In the genomic region with DNA sequence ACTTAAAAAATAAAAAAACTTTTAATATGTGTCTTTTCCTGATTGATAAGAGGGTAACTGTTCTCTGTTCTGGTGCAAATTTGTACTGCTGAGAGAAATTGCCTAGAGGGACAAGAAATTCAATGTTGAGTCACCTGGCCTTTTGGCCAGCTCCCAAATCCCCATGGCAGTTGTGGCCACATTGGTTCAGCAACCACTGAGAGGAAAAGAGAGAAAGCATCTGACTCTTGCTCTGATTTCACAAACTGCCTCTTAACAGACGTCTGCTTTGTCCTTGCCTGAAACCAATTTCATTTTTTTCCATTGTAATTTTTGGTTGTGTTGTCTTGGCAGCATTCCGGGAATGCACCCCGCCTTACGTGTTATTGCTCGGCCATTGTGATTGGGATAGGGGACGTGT, we compare ENCODE assay signal across 10 cellular contexts. TPM values are rescaled to one million over a fixed set of nuclear protein-coding genes. Genes with fewer than 3 reads are reported as not detected.
DNase-seq lines count a peak whose midpoint lies in the region; ATAC-seq lines count a peak whose summit lies in the region.
"Had no signal": no experiment of that assay in that cellular context is flagged by ENCODE, and none has a peak within 500 bp of the region (broad histone marks: within the 10 kb centered on the region; RNA-seq: fewer than 3 reads in every experiment).

No MANE protein-coding gene starts in this region.

- no peak overlapping the region for H3K27ac ChIP-seq in BLaER1
- H3K27ac ChIP-seq in CD8-positive, alpha-beta memory T cell (ENCODE audit: low read depth, low read length), result no peak overlapping the region

- no peaks in the 10 kb centered on the region for H3K9me3 ChIP-seq in BLaER1
- no peaks in the 10 kb centered on the region for H3K9me3 ChIP-seq in CD8-positive, alpha-beta memory T cell (ENCODE audit: low read length)

- H3K36me3 ChIP-seq in BLaER1, result no peaks in the 10 kb centered on the region
- H3K36me3 ChIP-seq in CD8-positive, alpha-beta memory T cell (ENCODE audit: insufficient read depth, low read length), result no peaks in the 10 kb centered on the region

- H3K4me1 ChIP-seq in BLaER1, result peaks cover 55% of the 10 kb centered on the region
- H3K4me1 ChIP-seq in CD8-positive, alpha-beta memory T cell (ENCODE audit: insufficient read depth, low read length), result no peaks in the 10 kb centered on the region

- no peaks in the 10 kb centered on the region for H3K9me3 Mint-ChIP-seq in activated T-helper 17 cell treated with anti-CD3 and anti-CD28 coated beads, Interleukin-2, amount 50 U/mL, for 72 hours
- peaks cover 0 to 2% (median 0%) of the 10 kb centered on the region in 5 donors for H3K9me3 Mint-ChIP-seq in CD8-positive, alpha-beta memory T cell
- H3K9me3 Mint-ChIP-seq: stimulated activated effector memory CD8-positive, alpha-beta T cell treated with anti-CD3 and anti-CD28 coated beads, Interleukin-12 subunit alpha, Interleukin-12 subunit beta, amount 100 ng/mL, for 72 hours had no signal

- no peak overlapping the region for H3K9ac ChIP-seq in BLaER1

- peaks cover 31% of the 10 kb centered on the region for H3K36me3 Mint-ChIP-seq in activated T-helper 17 cell treated with anti-CD3 and anti-CD28 coated beads, Interleukin-2, amount 50 U/mL, for 72 hours (ENCODE audit: low read depth)
- H3K36me3 Mint-ChIP-seq in CD8-positive, alpha-beta memory T cell, result no peaks in the 10 kb centered on the region
- H3K36me3 Mint-ChIP-seq: stimulated activated effector memory CD8-positive, alpha-beta T cell treated with anti-CD3 and anti-CD28 coated beads, Interleukin-12 subunit alpha, Interleukin-12 subunit beta, amount 100 ng/mL, for 72 hours had no signal

- POLR2A ChIA-PET in CD8-positive, alpha-beta memory T cell (lab: Charles Lee), result no interaction called here

- DNase-seq in HT1080 (ENCODE audit: low read depth) (peak; percentile 55), iris pigment epithelial cell (ENCODE audit: low read depth) (peak; percentile 11), NCI-H446 (lab: John Stamatoyannopoulos, UW) (no peak), GM19238 (ENCODE audit: insufficient read length, low spot score) (no peak)
- DNase-seq in stimulated activated naive CD4-positive, alpha-beta T cell (lab: John Stamatoyannopoulos, UW), result no peak
- DNase-seq in CD8-positive, alpha-beta memory T cell, result no peak
- DNase-seq: NCI-H226 had no signal

- H4K20me1 ChIP-seq in BLaER1, result peaks cover 4% of the 10 kb centered on the region; the same call in 1 of the 2 replicates

- H3K4me3 Mint-ChIP-seq in activated T-helper 17 cell treated with anti-CD3 and anti-CD28 coated beads, Interleukin-2, amount 50 U/mL, for 72 hours, result peak overlapping the region; percentile 20
- no peak overlapping the region for H3K4me3 Mint-ChIP-seq in CD8-positive, alpha-beta memory T cell
- H3K4me3 Mint-ChIP-seq: stimulated activated effector memory CD8-positive, alpha-beta T cell treated with anti-CD3 and anti-CD28 coated beads, Interleukin-12 subunit alpha, Interleukin-12 subunit beta, amount 100 ng/mL, for 72 hours had no signal

- no peak overlapping the region for H3K4me3 ChIP-seq in BLaER1
- no peak overlapping the region for H3K4me3 ChIP-seq in CD8-positive, alpha-beta memory T cell (ENCODE audit: low read length)

- H3K27ac Mint-ChIP-seq in activated T-helper 17 cell treated with anti-CD3 and anti-CD28 coated beads, Interleukin-2, amount 50 U/mL, for 72 hours, result peak overlapping the region; percentile 44
- no peak overlapping the region for H3K27ac Mint-ChIP-seq in CD8-positive, alpha-beta memory T cell
- H3K27ac Mint-ChIP-seq: stimulated activated effector memory CD8-positive, alpha-beta T cell treated with anti-CD3 and anti-CD28 coated beads, Interleukin-12 subunit alpha, Interleukin-12 subunit beta, amount 100 ng/mL, for 72 hours had no signal

- H3K27me3 Mint-ChIP-seq in activated T-helper 17 cell treated with anti-CD3 and anti-CD28 coated beads, Interleukin-2, amount 50 U/mL, for 72 hours, result no peaks in the 10 kb centered on the region
- H3K27me3 Mint-ChIP-seq in CD8-positive, alpha-beta memory T cell, result peaks cover 0 to 7% of the 10 kb centered on the region in 2 donors

- H3K4me2 ChIP-seq in BLaER1, result peak overlapping the region; percentile 67

- ATAC-seq in activated T-helper 17 cell treated with anti-CD3 and anti-CD28 coated beads, Interleukin-2, amount 50 U/mL, for 72 hours (replicated peaks), result peak; percentile 70
- ATAC-seq: stimulated activated effector memory CD8-positive, alpha-beta T cell treated with anti-CD3 and anti-CD28 coated beads, Interleukin-12 subunit alpha, Interleukin-12 subunit beta, amount 100 ng/mL, for 72 hours had no signal

- H3K27me3 ChIP-seq in BLaER1, result no peaks in the 10 kb centered on the region
- H3K27me3 ChIP-seq in CD8-positive, alpha-beta memory T cell (ENCODE audit: insufficient read depth, low read length, poor library complexity, severe bottlenecking), result no peaks in the 10 kb centered on the region

- H3K4me1 Mint-ChIP-seq in activated T-helper 17 cell treated with anti-CD3 and anti-CD28 coated beads, Interleukin-2, amount 50 U/mL, for 72 hours, result peaks cover 32% of the 10 kb centered on the region
- peaks cover 8 to 14% (median 12%) of the 10 kb centered on the region in 3 donors for H3K4me1 Mint-ChIP-seq in CD8-positive, alpha-beta memory T cell

- CTCF ChIA-PET in CD8-positive, alpha-beta memory T cell (lab: Charles Lee), result no interaction called here

RNA-seq across cellular contexts. Expression of a gene that starts 42.4 kb away (rescaled TPM):
- total RNA-seq in HT1080 (2014; rRNA removed; shearing (Covaris generic)), result not detected in 2 replicates
- not detected in 2 replicates for polyA plus RNA-seq in HT1080 (2015; cell fraction: cytosol; rRNA removed)
- polyA plus RNA-seq in HT1080 (2015; cell fraction: nucleus; rRNA removed), result not detected in 2 replicates
- total RNA-seq in activated T-helper 17 cell treated with anti-CD3 and anti-CD28 coated beads, Interleukin-2, amount 50 U/mL, for 72 hours, result 1 to 10 TPM; 9.6 to 9.9 TPM
- under 1 TPM; 0.26 to 0.38 TPM for total RNA-seq in CD8-positive, alpha-beta memory T cell
- polyA plus RNA-seq in CD8-positive, alpha-beta memory T cell, result not detected

Comparison
In these comparisons a context has a peak if more than half of its experiments do, and no peak if none do; other contexts are left out.
1. DNase-seq: peak in HT1080 (single experiment) and iris pigment epithelial cell (single experiment); none in NCI-H446 (0 of 2), stimulated activated naive CD4-positive, alpha-beta T cell (0 of 6), GM19238 (single experiment) and CD8-positive, alpha-beta memory T cell (0 of 5).
2. RNA of a gene that starts 42.4 kb away (total RNA-seq): 9.6 to 9.9 TPM in activated T-helper 17 cell treated with anti-CD3 and anti-CD28 coated beads, Interleukin-2, amount 50 U/mL, for 72 hours; 0.26 to 0.38 TPM in CD8-positive, alpha-beta memory T cell and not detected in HT1080; every median in the first group is over 4 times any median in the second.